Comparison of ENCODE assay signal across 8 cellular contexts in the genomic region with DNA sequence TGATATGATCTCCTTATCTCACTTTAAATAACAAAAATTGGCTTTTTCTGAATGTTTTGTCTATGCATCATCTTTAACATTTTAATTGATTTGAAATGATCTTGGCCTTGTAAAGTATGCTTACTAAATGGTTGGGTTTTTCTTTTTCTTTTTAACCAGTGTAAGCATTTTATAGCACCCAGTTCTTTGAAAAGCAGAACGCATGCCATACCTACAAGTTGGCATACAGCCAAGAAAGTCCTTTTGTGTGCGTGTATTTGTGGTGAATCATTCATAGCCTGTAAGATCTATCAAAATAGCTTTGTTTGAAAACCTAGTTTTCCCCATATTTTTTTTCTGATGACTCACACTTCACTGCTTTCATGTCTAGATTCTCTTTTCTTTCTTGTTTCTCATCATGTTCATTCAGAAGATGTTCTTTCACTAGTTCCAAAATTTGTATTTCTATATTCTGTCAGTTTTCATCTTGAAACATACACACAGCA. TPM values are rescaled to one million over a fixed set of nuclear protein-coding genes. Genes with fewer than 3 reads are reported as not detected.
DNase-seq lines count a peak whose midpoint lies in the region; ATAC-seq and TF ChIP-seq lines count a peak whose summit lies in the region.

No MANE protein-coding gene starts in this region.

- CTCF ChIA-PET in CD8-positive, alpha-beta memory T cell (lab: Charles Lee), result interaction anchor here (1.0 kb wide), 1 partner anchor 10 kb away, joined by 3 read pairs; no protein-coding TSS in a partner anchor

- TF ChIP-seq CTCF in AG09309 (IDR thresholded peaks at IDR 0.05; ENCODE audit: control insufficient read depth, insufficient read depth, low read depth, low read length, missing control alignments), result no peak
- no peak for TF ChIP-seq CTCF in HFF-Myc (IDR thresholded peaks at IDR 0.05; ENCODE audit: low read depth, low read length, missing control alignments)
- no peak for TF ChIP-seq CTCF in fibroblast of mammary gland (conservative IDR thresholded peaks at IDR 0.05; ENCODE audit: control insufficient read depth, insufficient read depth, low read depth, low read length)
- TF ChIP-seq CTCF in ascending aorta (IDR thresholded peaks at IDR 0.05), result no peak

- no peaks in the 10 kb centered on the region for H3K9me3 ChIP-seq in ascending aorta
- H3K9me3 ChIP-seq in CD8-positive, alpha-beta memory T cell (ENCODE audit: low read length), result no peaks in the 10 kb centered on the region

- peak; percentile 74 for DNase-seq in AG09309 (ENCODE audit: low read depth)
- DNase-seq in HFF-Myc (ENCODE audit: extremely low read depth, low read depth), result peak; percentile 48
- peak; percentile 42 for DNase-seq in RKO (ENCODE audit: low spot score)
- peak; percentile 81 for DNase-seq in fibroblast of mammary gland (ENCODE audit: low read depth)
- DNase-seq in ascending aorta (ENCODE audit: low spot score in 2 of 2), result no peak
- no peak for DNase-seq in CD8-positive, alpha-beta memory T cell

- no peak overlapping the region for H3K27ac ChIP-seq in ascending aorta
- H3K27ac ChIP-seq in CD8-positive, alpha-beta memory T cell (ENCODE audit: low read depth, low read length), result no peak overlapping the region

- peaks cover 0 to 7% of the 10 kb centered on the region in 2 donors for H3K4me1 ChIP-seq in ascending aorta
- H3K4me1 ChIP-seq in CD8-positive, alpha-beta memory T cell (ENCODE audit: insufficient read depth, low read length), result peaks cover 16% of the 10 kb centered on the region

- H3K27me3 ChIP-seq in ascending aorta, result no peaks in the 10 kb centered on the region
- no peaks in the 10 kb centered on the region for H3K27me3 ChIP-seq in CD8-positive, alpha-beta memory T cell (ENCODE audit: insufficient read depth, low read length, poor library complexity, severe bottlenecking)

- no peak overlapping the region for H3K4me3 Mint-ChIP-seq in CD8-positive, alpha-beta memory T cell

- H3K4me1 Mint-ChIP-seq in CD8-positive, alpha-beta memory T cell, result peaks cover 22 to 32% (median 30%) of the 10 kb centered on the region in 3 donors

- H3K9me3 Mint-ChIP-seq in CD8-positive, alpha-beta memory T cell, result peaks cover 0 to 5% (median 0%) of the 10 kb centered on the region in 5 donors

- no peaks in the 10 kb centered on the region for H3K36me3 ChIP-seq in ascending aorta
- H3K36me3 ChIP-seq in CD8-positive, alpha-beta memory T cell (ENCODE audit: insufficient read depth, low read length), result no peaks in the 10 kb centered on the region

- H3K36me3 Mint-ChIP-seq in CD8-positive, alpha-beta memory T cell, result peaks cover 3 to 12% (median 10%) of the 10 kb centered on the region in 3 donors

- no peaks in the 10 kb centered on the region for H3K27me3 Mint-ChIP-seq in CD8-positive, alpha-beta memory T cell

- intact Hi-C loops in ascending aorta (cut with DNase I), result no loop called here

- H3K4me3 ChIP-seq in AG09309 (ENCODE audit: control insufficient read depth, low read depth, low read length) (no peak overlapping the region), HFF-Myc (replicated peaks; ENCODE audit: low read depth, low read length) (no peak overlapping the region), fibroblast of mammary gland (ENCODE audit: control insufficient read depth, low read depth, low read length) (no peak overlapping the region), ascending aorta (no peak overlapping the region)
- H3K4me3 ChIP-seq in CD8-positive, alpha-beta memory T cell (ENCODE audit: low read length), result no peak overlapping the region

- POLR2A ChIA-PET in CD8-positive, alpha-beta memory T cell (lab: Charles Lee), result no interaction called here

- no peak overlapping the region for H3K27ac Mint-ChIP-seq in CD8-positive, alpha-beta memory T cell

- ATAC-seq in GM19035 (IDR thresholded peaks at IDR 0.05; ENCODE audit: unreplicated experiment), result no peak
- no peak for ATAC-seq in GM19455 (IDR thresholded peaks at IDR 0.05; ENCODE audit: unreplicated experiment)

RNA-seq across cellular contexts. Expression of gene VRK2, which starts 4.1 kb away (rescaled TPM):
- 15.8 TPM for total RNA-seq in ascending aorta
- total RNA-seq in CD8-positive, alpha-beta memory T cell, result 10 to 100 TPM; 27.6 to 30.4 TPM
- 21.8 TPM for polyA plus RNA-seq in CD8-positive, alpha-beta memory T cell

Comparison
In these comparisons a context has a peak if more than half of its experiments do, and no peak if none do; other contexts are left out.
1. DNase-seq: peak in AG09309 (single experiment), HFF-Myc (single experiment), RKO (single experiment) and fibroblast of mammary gland (single experiment); none in ascending aorta (0 of 2) and CD8-positive, alpha-beta memory T cell (0 of 5).